19 cellular contexts compared by ENCODE assay signal in the genomic region with DNA sequence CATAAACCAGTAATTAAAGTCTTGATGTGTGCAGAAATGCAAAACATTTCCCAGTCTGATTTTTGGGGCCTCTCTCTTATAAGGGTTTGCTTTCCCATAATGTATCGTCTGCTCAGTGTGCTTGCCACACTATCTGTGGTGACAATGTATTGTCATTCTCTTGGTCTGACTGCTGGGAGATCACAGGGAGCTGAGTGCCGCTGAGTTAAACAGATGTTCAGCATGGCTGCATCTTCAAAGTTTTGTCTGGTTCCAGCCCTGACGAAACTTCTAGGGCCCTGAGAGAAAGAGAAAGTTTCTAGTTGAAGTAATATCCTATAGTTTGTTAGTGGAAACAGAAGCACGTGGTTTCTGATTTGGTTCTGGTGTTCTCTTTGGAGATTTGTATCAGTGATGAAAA.
A peak's percentile ranks its signal among the peaks of the same experiment; 100 is the strongest.
DNase-seq lines count a peak whose midpoint lies in the region; ATAC-seq and TF ChIP-seq lines count a peak whose summit lies in the region.
"Had no signal": no experiment of that assay in that cellular context is flagged by ENCODE, and none has a peak within 500 bp of the region (broad histone marks: within the 10 kb centered on the region; RNA-seq: fewer than 3 reads in every experiment).

No MANE protein-coding gene starts in this region.

- H3K36me3 Mint-ChIP-seq in activated T-cell treated with anti-CD3 and anti-CD28 coated beads, Interleukin-2, amount 50 U/mL, for 24 hours (ENCODE audit: low read depth) = no peaks in the 10 kb centered on the region
- no peaks in the 10 kb centered on the region for H3K36me3 Mint-ChIP-seq in nephron (ENCODE audit: low read depth)

- no peak for TF ChIP-seq CTCF in nephron (IDR thresholded peaks at IDR 0.05; ENCODE audit: unreplicated experiment in 3 of 3)

- H3K27ac Mint-ChIP-seq in activated T-cell treated with anti-CD3 and anti-CD28 coated beads, Interleukin-2, amount 50 U/mL, for 24 hours = peak overlapping the region; percentile 59
- peak overlapping the region; percentile 20 to 43 (median 40) for H3K27ac Mint-ChIP-seq in nephron
- H3K27ac Mint-ChIP-seq: nephron progenitor cell; stimulated activated naive CD8-positive, alpha-beta T cell treated with anti-CD3 and anti-CD28 coated beads, Interleukin-15, Interleukin-2, amounts not matched to agents 100 ng/mL and 50 ng/mL, for 24 hours had no signal

- peak; percentile 75 for ATAC-seq in GM19351 (IDR thresholded peaks at IDR 0.05; ENCODE audit: unreplicated experiment)
- ATAC-seq in HG03432 (IDR thresholded peaks at IDR 0.05; ENCODE audit: unreplicated experiment) = peak; percentile 65
- ATAC-seq in GM19397 (IDR thresholded peaks at IDR 0.05; ENCODE audit: unreplicated experiment) = no peak
- ATAC-seq in GM18519 (IDR thresholded peaks at IDR 0.05; ENCODE audit: low FRiP score, unreplicated experiment) = no peak
- ATAC-seq: SK-N-SH treated with all-trans-retinoic acid at 6 μM for 48 hours had no signal

- no peak overlapping the region for H3K4me3 Mint-ChIP-seq in activated T-cell treated with anti-CD3 and anti-CD28 coated beads, Interleukin-2, amount 50 U/mL, for 24 hours
- H3K4me3 Mint-ChIP-seq in nephron = no peak overlapping the region
- H3K4me3 Mint-ChIP-seq: nephron progenitor cell; stimulated activated naive CD8-positive, alpha-beta T cell treated with anti-CD3 and anti-CD28 coated beads, Interleukin-15, Interleukin-2, amounts not matched to agents 100 ng/mL and 50 ng/mL, for 24 hours had no signal

- DNase-seq in activated T-cell treated with anti-CD3 and anti-CD28 coated beads, Interleukin-2, amount 50 U/mL, for 24 hours = no peak
- DNase-seq in activated T-cell treated with anti-CD3 and anti-CD28 coated beads, Interleukin-2, amount 50 U/mL, for 1 hour = no peak
- DNase-seq in COLO668 (lab: John Stamatoyannopoulos, UW; ENCODE audit: unreplicated experiment) = no peak
- DNase-seq: C1 segment of cervical spinal cord, colonic mucosa, DMS 273 treated with DMSO at 0.1 percent for 48 hours, GOT3, NCI-H2171 treated with DMSO at 0.1 percent for 48 hours, NCI-H82, nephron progenitor cell, spleen, upper lobe of left lung had no signal

- peaks cover 8% of the 10 kb centered on the region for H3K4me1 Mint-ChIP-seq in activated T-cell treated with anti-CD3 and anti-CD28 coated beads, Interleukin-2, amount 50 U/mL, for 24 hours (ENCODE audit: low read depth)
- peaks cover 10% of the 10 kb centered on the region for H3K4me1 Mint-ChIP-seq in nephron
- H3K4me1 Mint-ChIP-seq: nephron progenitor cell had no signal

- H3K9me3 Mint-ChIP-seq in activated T-cell treated with anti-CD3 and anti-CD28 coated beads, Interleukin-2, amount 50 U/mL, for 24 hours = no peaks in the 10 kb centered on the region
- H3K9me3 Mint-ChIP-seq in nephron = peaks cover 3% of the 10 kb centered on the region
- H3K9me3 Mint-ChIP-seq: nephron progenitor cell; stimulated activated naive CD8-positive, alpha-beta T cell treated with anti-CD3 and anti-CD28 coated beads, Interleukin-15, Interleukin-2, amounts not matched to agents 100 ng/mL and 50 ng/mL, for 24 hours had no signal

- no peaks in the 10 kb centered on the region for H3K27me3 Mint-ChIP-seq in activated T-cell treated with anti-CD3 and anti-CD28 coated beads, Interleukin-2, amount 50 U/mL, for 24 hours
- H3K27me3 Mint-ChIP-seq in nephron (ENCODE audit: low read depth) = no peaks in the 10 kb centered on the region
- H3K27me3 Mint-ChIP-seq: stimulated activated naive CD8-positive, alpha-beta T cell treated with anti-CD3 and anti-CD28 coated beads, Interleukin-15, Interleukin-2, amounts not matched to agents 100 ng/mL and 50 ng/mL, for 24 hours had no signal

Comparison
In these comparisons a context has a peak if more than half of its experiments do, and no peak if none do; other contexts are left out.
1. ATAC-seq: peak in GM19351 (single experiment) and HG03432 (single experiment); none in GM19397 (single experiment) and GM18519 (single experiment).